ENCODE assay signal across 8 cellular contexts in the genomic region with DNA sequence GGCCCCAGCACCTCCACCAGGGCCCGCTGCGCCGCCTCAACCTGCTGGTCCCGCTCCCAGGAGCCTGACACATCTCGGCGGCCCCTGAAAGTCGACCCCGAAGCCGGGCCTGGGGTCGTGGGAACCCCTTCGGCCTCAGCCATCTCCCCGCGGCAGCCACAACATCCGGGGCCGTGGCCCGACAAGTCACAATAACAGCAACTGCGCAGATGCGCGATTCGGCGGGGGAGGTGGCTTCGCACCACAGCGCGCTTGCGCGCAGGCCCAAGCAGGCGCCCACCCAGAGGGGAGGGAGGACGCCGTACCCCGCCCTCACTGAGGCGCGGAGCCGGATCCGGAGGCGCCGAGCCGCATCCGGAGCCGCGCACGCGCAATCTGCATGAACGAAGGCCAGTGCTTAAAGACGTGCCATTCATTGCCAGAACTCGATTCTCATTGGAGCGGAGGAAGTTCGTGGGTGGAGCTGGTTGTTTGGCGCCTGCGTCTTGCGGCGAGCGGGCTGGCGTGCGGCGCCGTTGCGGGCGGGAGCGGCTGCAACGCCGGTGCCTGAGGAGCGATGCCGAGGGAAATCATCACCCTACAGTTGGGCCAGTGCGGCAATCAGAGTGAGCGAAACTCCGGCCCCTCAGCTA. TPM values are rescaled to one million over a fixed set of nuclear protein-coding genes. Genes with fewer than 3 reads are reported as not detected.
DNase-seq lines count a peak whose midpoint lies in the region; ATAC-seq lines count a peak whose summit lies in the region.

A gene with protein sequence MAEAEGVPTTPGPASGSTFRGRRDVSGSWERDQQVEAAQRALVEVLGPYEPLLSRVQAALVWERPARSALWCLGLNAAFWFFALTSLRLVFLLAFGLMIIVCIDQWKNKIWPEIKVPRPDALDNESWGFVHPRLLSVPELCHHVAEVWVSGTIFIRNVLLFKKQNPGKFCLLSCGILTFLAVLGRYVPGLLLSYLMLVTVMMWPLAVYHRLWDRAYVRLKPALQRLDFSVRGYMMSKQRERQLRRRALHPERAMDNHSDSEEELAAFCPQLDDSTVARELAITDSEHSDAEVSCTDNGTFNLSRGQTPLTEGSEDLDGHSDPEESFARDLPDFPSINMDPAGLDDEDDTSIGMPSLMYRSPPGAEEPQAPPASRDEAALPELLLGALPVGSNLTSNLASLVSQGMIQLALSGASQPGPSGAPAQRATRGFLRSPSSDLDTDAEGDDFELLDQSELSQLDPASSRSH (minus strand): TSS at position 193 of the 632 bp plus-strand sequence. CDS start 50 bp downstream, at position 143.
A gene (plus strand): TSS at position 502 of the 632 bp plus-strand sequence. CDS start 55 bp downstream, at position 557.

- peaks cover 16% of the 10 kb centered on the region for H3K36me3 ChIP-seq in effector memory CD4-positive, alpha-beta T cell (ENCODE audit: control insufficient read depth, insufficient read depth, low read length)

- no peaks in the 10 kb centered on the region for H3K27me3 ChIP-seq in effector memory CD4-positive, alpha-beta T cell (replicated peaks; ENCODE audit: control insufficient read depth, insufficient read depth, low read length, poor library complexity, severe bottlenecking)

- peak within 1 kb of the TSS; percentile 96 for H3K27ac ChIP-seq in effector memory CD4-positive, alpha-beta T cell (ENCODE audit: insufficient read depth, low read length, poor library complexity, severe bottlenecking)

- ATAC-seq in GM21360 (IDR thresholded peaks at IDR 0.05; ENCODE audit: unreplicated experiment): peak; percentile 87

- DNase-seq in COR-L47 (lab: John Stamatoyannopoulos, UW) (peak; percentile 98), HT1080 (ENCODE audit: low read depth) (peak; percentile 99), NOMO-1 treated with DMSO at 0.1 percent for 48 hours (lab: John Stamatoyannopoulos, UW; ENCODE audit: unreplicated experiment) (peak; percentile 99), lung microvascular endothelial cell (ENCODE audit: low read depth in 2 of 2) (peak; percentile 99)
- peak; percentile 97 to 99 for DNase-seq in activated CD8-positive, alpha-beta memory T cell treated with anti-CD3 and anti-CD28 coated beads for 4 hours (ENCODE audit: low read depth in 2 of 2)
- peak; percentile 98 to 99 (median 99) for DNase-seq in effector memory CD4-positive, alpha-beta T cell
- DNase-seq in stimulated activated CD4-positive, alpha-beta T cell treated with anti-CD3 and anti-CD28 coated beads, TNF-alpha, amount 100 ng/mL, for 48 hours (ENCODE audit: low read depth in 3 of 3): peak; percentile 97 to 98 (median 98)

- no peaks in the 10 kb centered on the region for H3K9me3 ChIP-seq in effector memory CD4-positive, alpha-beta T cell (ENCODE audit: control insufficient read depth, low read length)

- H3K4me1 ChIP-seq in effector memory CD4-positive, alpha-beta T cell (ENCODE audit: control insufficient read depth, insufficient read depth, low read length, poor library complexity, severe bottlenecking): peaks cover 20% of the 10 kb centered on the region

- H3K4me3 ChIP-seq in effector memory CD4-positive, alpha-beta T cell (ENCODE audit: insufficient read depth, low read depth, low read length, poor library complexity, severe bottlenecking): peak within 1 kb of the TSS; percentile 87

RNA-seq across cellular contexts. Expression of the first gene that starts in this region (rescaled TPM):
- 30.9 and 34.0 TPM in 2 replicates for total RNA-seq in HT1080 (2014; rRNA removed; shearing (Covaris generic))
- polyA plus RNA-seq in HT1080 (2015; cell fraction: cytosol; rRNA removed): 21.8 and 30.5 TPM in 2 replicates
- 31.3 and 32.1 TPM in 2 replicates for polyA plus RNA-seq in HT1080 (2015; cell fraction: nucleus; rRNA removed)
- 52.5 and 65.3 TPM in 2 replicates for total RNA-seq in lung microvascular endothelial cell

RNA-seq across cellular contexts. Expression of the second gene that starts in this region (rescaled TPM):
- total RNA-seq in HT1080 (2014; rRNA removed; shearing (Covaris generic)): 114 and 165 TPM in 2 replicates
- 87.5 and 98.1 TPM in 2 replicates for polyA plus RNA-seq in HT1080 (2015; cell fraction: cytosol; rRNA removed)
- polyA plus RNA-seq in HT1080 (2015; cell fraction: nucleus; rRNA removed): 68.9 and 76.1 TPM in 2 replicates
- total RNA-seq in lung microvascular endothelial cell: 15.3 and 16.3 TPM in 2 replicates

Comparison
In these comparisons a context has a peak if more than half of its experiments do, and no peak if none do; other contexts are left out.
1. Peak in every context shown above with its lines: DNase-seq, ATAC-seq, H3K4me3 ChIP-seq and H3K27ac ChIP-seq.